In genomic region chr11:43580735-43581369, GRCh38 we compare ENCODE assay signal across 9 cellular contexts.
A peak's percentile ranks its signal among the peaks of the same experiment; 100 is the strongest.
DNase-seq lines count a peak whose midpoint lies in the region; ATAC-seq and TF ChIP-seq lines count a peak whose summit lies in the region.
"Had no signal": no experiment of that assay in that cellular context is flagged by ENCODE, and none has a peak within 500 bp of the region (broad histone marks: within the 10 kb centered on the region; RNA-seq: fewer than 3 reads in every experiment).

No MANE protein-coding gene starts in this region.

- DNase-seq in Caco-2 (no peak), MV-4-11 (lab: John Stamatoyannopoulos, UW) (peak; percentile 1), choroid plexus epithelial cell (ENCODE audit: low read depth) (no peak), neural crest cell (ENCODE audit: low read depth, low spot score) (no peak), PC-3 (no peak)

- H3K4me1 Mint-ChIP-seq in Caco-2 (ENCODE audit: low read depth, unreplicated experiment) = peaks cover 15% of the 10 kb centered on the region
- peaks cover 49% of the 10 kb centered on the region for H3K4me1 Mint-ChIP-seq in neural crest cell

- TF ChIP-seq CTCF in Caco-2 (IDR thresholded peaks at IDR 0.05; ENCODE audit: insufficient read depth in 1 of 2, low read depth in 1 of 2, low read length in 1 of 2, severe bottlenecking in 1 of 2, unreplicated experiment in 1 of 2) (no peak), choroid plexus epithelial cell (conservative IDR thresholded peaks at IDR 0.05; ENCODE audit: low read depth, low read length) (no peak), neural crest cell (conservative IDR thresholded peaks at IDR 0.05) (no peak), PC-3 (conservative IDR thresholded peaks at IDR 0.05; ENCODE audit: low read depth, low read length) (no peak)

- H3K9me2 ChIP-seq in PC-3 (replicated peaks; ENCODE audit: low read length) = no peaks in the 10 kb centered on the region

- H3K27me3 ChIP-seq in Caco-2 (replicated peaks; ENCODE audit: control insufficient read depth, insufficient read depth, low read length) (peaks cover 4% of the 10 kb centered on the region), PC-3 (ENCODE audit: low read length) (peaks cover 37% of the 10 kb centered on the region)

- no peak overlapping the region for H3K27ac Mint-ChIP-seq in Caco-2 (ENCODE audit: unreplicated experiment)
- H3K27ac Mint-ChIP-seq in neural crest cell (ENCODE audit: unreplicated experiment) = no peak overlapping the region

- no peak overlapping the region for H3K9ac ChIP-seq in PC-3 (ENCODE audit: low read length)

- H3K9me3 ChIP-seq in Caco-2 (no peaks in the 10 kb centered on the region), PC-3 (ENCODE audit: low read length) (no peaks in the 10 kb centered on the region)

- H3K9me3 Mint-ChIP-seq in Caco-2 (ENCODE audit: unreplicated experiment) = no peaks in the 10 kb centered on the region
- H3K9me3 Mint-ChIP-seq in neural crest cell = no peaks in the 10 kb centered on the region

- H3K4me3 Mint-ChIP-seq in Caco-2 (ENCODE audit: unreplicated experiment) (peak overlapping the region; percentile 75), neural crest cell (peak overlapping the region; percentile 92)

- H3K4me1 ChIP-seq in Caco-2 (no peaks in the 10 kb centered on the region), PC-3 (ENCODE audit: insufficient read depth, low read length) (no peaks in the 10 kb centered on the region; the same call in 1 of the 2 replicates)

- ATAC-seq in HG03571 (IDR thresholded peaks at IDR 0.05; ENCODE audit: unreplicated experiment) (no peak), PC-3 (no peak), GM18909 (IDR thresholded peaks at IDR 0.05; ENCODE audit: poor library complexity, unreplicated experiment) (no peak), HG03097 (IDR thresholded peaks at IDR 0.05; ENCODE audit: low FRiP score, unreplicated experiment) (no peak)

- no peak overlapping the region for H3K27ac ChIP-seq in PC-3 (ENCODE audit: low read length)

- no peaks in the 10 kb centered on the region for H3F3A ChIP-seq in PC-3 (ENCODE audit: low read length, unreplicated experiment)

- H3K79me2 ChIP-seq in PC-3 (ENCODE audit: low read length) = no peaks in the 10 kb centered on the region

- H3K27me3 Mint-ChIP-seq in Caco-2 (ENCODE audit: insufficient read depth, unreplicated experiment) = peaks cover 49% of the 10 kb centered on the region
- peaks cover 98% of the 10 kb centered on the region for H3K27me3 Mint-ChIP-seq in neural crest cell (ENCODE audit: low read depth)

- no peak overlapping the region for H3K4me3 ChIP-seq in Caco-2 (ENCODE audit: low read depth, low read length)
- peak overlapping the region; percentile 18 for H3K4me3 ChIP-seq in choroid plexus epithelial cell (ENCODE audit: low read depth, low read length)
- H3K4me3 ChIP-seq in PC-3 (ENCODE audit: low read length) = no peak overlapping the region
- H3K4me3 ChIP-seq: lung had no signal

- intact Hi-C loops in Caco-2 (cut with micrococcal nuclease; ENCODE audit: unreplicated experiment) = no loop called here
- intact Hi-C loops in PC-3 (cut with micrococcal nuclease) = no loop called here

- H2AFZ ChIP-seq in PC-3 (ENCODE audit: low read length) = no peak overlapping the region

- CTCF ChIA-PET in Caco-2 (lab: Charles Lee) (no interaction called here), PC-3 (lab: Charles Lee) (no interaction called here)

- H3K36me3 Mint-ChIP-seq in Caco-2 (ENCODE audit: insufficient read depth, unreplicated experiment) = peaks cover 8% of the 10 kb centered on the region
- H3K36me3 Mint-ChIP-seq in neural crest cell (ENCODE audit: low read depth) = peaks cover 4% of the 10 kb centered on the region

- H4K20me1 ChIP-seq in PC-3 (ENCODE audit: low read length) = no peaks in the 10 kb centered on the region

- POLR2A ChIA-PET in Caco-2 (lab: Charles Lee) (no interaction called here), PC-3 (lab: Charles Lee; ENCODE audit: unreplicated experiment) (no interaction called here)

- BruUV-seq in Caco-2 (replicated peaks; lab: Mats Ljungman, UMichigan) (no TSS peak), PC-3 (replicated peaks; lab: Mats Ljungman, UMichigan) (no TSS peak)

- H3K36me3 ChIP-seq in Caco-2 (ENCODE audit: control insufficient read depth, insufficient read depth, low read length) (no peaks in the 10 kb centered on the region), PC-3 (ENCODE audit: low read depth, low read length) (no peaks in the 10 kb centered on the region)

- H3K4me2 ChIP-seq in PC-3 (ENCODE audit: low read length) = no peak overlapping the region
